Comparison of ENCODE assay signal across 2 cellular contexts in the genomic region with DNA sequence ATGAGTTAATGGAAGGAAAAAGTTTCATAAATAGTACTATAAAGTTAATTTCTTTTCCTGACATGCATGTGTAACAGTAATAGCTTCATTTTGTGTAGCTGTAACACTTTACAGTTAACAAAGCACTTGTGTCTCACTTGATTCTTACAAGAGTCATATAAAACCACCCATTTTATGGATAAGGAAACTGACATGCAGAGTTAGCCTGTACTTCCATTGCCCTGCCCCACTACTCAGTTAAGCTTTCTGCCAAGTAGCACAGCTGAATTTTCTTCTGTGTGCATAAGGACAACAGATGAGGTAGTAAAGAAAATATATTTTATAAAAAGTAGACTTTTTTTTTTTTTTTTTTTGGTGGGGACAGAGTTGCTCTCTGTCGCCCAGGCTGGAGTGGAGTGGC.
TF ChIP-seq lines count a peak whose summit lies in the region.

No MANE protein-coding gene starts in this region.

TF ChIP-seq in HepG2, 621 proteins besides CTCF, POLR2A, EP300 and RAD21:
- TF ChIP-seq TOE1 (CRISPR knock-in tag; IDR thresholded peaks at IDR 0.05) (no peak), ZNF629 (CRISPR knock-in tag; conservative IDR thresholded peaks at IDR 0.05) (peak; percentile 55)

TF ChIP-seq in K562, 482 proteins besides CTCF, POLR2A, EP300 and RAD21:
- TF ChIP-seq BRD9 (IDR thresholded peaks at IDR 0.05; ENCODE audit: low read depth, partially characterized antibody) (no peak), RBM25 (IDR thresholded peaks at IDR 0.05; ENCODE audit: low read depth, low read length, severe bottlenecking) (peak; percentile 70), ZNF274 (IDR thresholded peaks at IDR 0.05; ENCODE audit: borderline replicate concordance, low read depth, low read length) (no peak)
